ENCODE assay signal across 20 cellular contexts in genomic region chr4:13616597-13616996, GRCh38.
"Had no signal": no experiment of that assay in that cellular context is flagged by ENCODE, and none has a peak within 500 bp of the region (broad histone marks: within the 10 kb centered on the region; RNA-seq: fewer than 3 reads in every experiment).

No MANE protein-coding gene starts in this region.

- H3K9me2 ChIP-seq: SK-N-SH had no signal

- ATAC-seq: Panc1, PC-3 had no signal

- H3K4me2 ChIP-seq: SK-N-SH had no signal

- H3K4me3 ChIP-seq: MG63 had no signal

- DNase-seq: KBM-7, MG63, NCI-H1092, NCI-H1105 treated with DMSO at 0.1 percent for 48 hours, NCI-H1417 treated with DMSO at 0.1 percent for 48 hours, NCI-H146, NCI-H1694 treated with DMSO at 0.1 percent for 48 hours, NCI-H1930, NCI-H2081, NCI-H2107, NCI-H2227 treated with DMSO at 0.1 percent for 48 hours, NCI-H524, NCI-H526 treated with DMSO at 0.1 percent for 48 hours, NCI-H774, PC-3, SHP77, SK-N-SH had no signal

- H3K9ac ChIP-seq: SK-N-SH had no signal

- H3K9me3 Mint-ChIP-seq: IgD-negative memory B cell had no signal

- H3K27me3 Mint-ChIP-seq: IgD-negative memory B cell had no signal

- H3K27me3 ChIP-seq: MG63 had no signal

- H3K4me3 Mint-ChIP-seq: IgD-negative memory B cell had no signal

- H3K27ac ChIP-seq: RWPE1 had no signal

- H3K9me3 ChIP-seq: MG63, SK-N-SH had no signal
